ENCODE assay signal across 8 cellular contexts in genomic region chrX:153649178-153649914, GRCh38. TPM values are rescaled to one million over a fixed set of nuclear protein-coding genes. Genes with fewer than 3 reads are reported as not detected.
DNase-seq lines count a peak whose midpoint lies in the region; ATAC-seq and TF ChIP-seq lines count a peak whose summit lies in the region.

No MANE protein-coding gene starts in this region.

- no peak overlapping the region for H3K4me3 ChIP-seq in GM12864 (ENCODE audit: low read depth, low read length)

- ATAC-seq in left cardiac atrium (peak; percentile 16 to 51), HG03175 (IDR thresholded peaks at IDR 0.05; ENCODE audit: unreplicated experiment) (no peak)

- peaks cover 26% of the 10 kb centered on the region for H3K27me3 Mint-ChIP-seq in activated CD4-positive, alpha-beta T cell treated with anti-CD3 and anti-CD28 coated beads, Interleukin-2, amount 10 ng/mL, durations not matched to agents 7 days and 5 days

- no peak overlapping the region for H3K4me3 Mint-ChIP-seq in activated CD4-positive, alpha-beta T cell treated with anti-CD3 and anti-CD28 coated beads, Interleukin-2, amount 10 ng/mL, durations not matched to agents 7 days and 5 days

- no peak overlapping the region for H3K27ac Mint-ChIP-seq in activated CD4-positive, alpha-beta T cell treated with anti-CD3 and anti-CD28 coated beads, Interleukin-2, amount 10 ng/mL, durations not matched to agents 7 days and 5 days

- DNase-seq in GM12864 (ENCODE audit: low read depth) = no peak
- DNase-seq in NCI-H2029 treated with DMSO at 0.1 percent for 48 hours (lab: John Stamatoyannopoulos, UW) = peak; percentile 22
- DNase-seq in activated CD4-positive, alpha-beta T cell treated with anti-CD3 and anti-CD28 coated beads, Interleukin-2, amount 10 ng/mL, durations not matched to agents 7 days and 5 days = peak; percentile 37
- peak; percentile 27 for DNase-seq in left cardiac atrium
- peak; percentile 52 for DNase-seq in stimulated activated CD8-positive, alpha-beta memory T cell treated with anti-CD3 and anti-CD28 coated beads, Interleukin-4, amount 100 ng/mL, for 48 hours
- DNase-seq in occipital lobe (lab: John Stamatoyannopoulos, UW) = no peak

- H3K36me3 Mint-ChIP-seq in activated CD4-positive, alpha-beta T cell treated with anti-CD3 and anti-CD28 coated beads, Interleukin-2, amount 10 ng/mL, durations not matched to agents 7 days and 5 days (ENCODE audit: low read depth) = no peaks in the 10 kb centered on the region

- TF ChIP-seq CTCF in 22Rv1 (IDR thresholded peaks at IDR 0.05) = peak; percentile 48
- peak; percentile 61 for TF ChIP-seq CTCF in GM12864 (IDR thresholded peaks at IDR 0.05; ENCODE audit: low read depth, low read length, missing control alignments)

- no peaks in the 10 kb centered on the region for H3K4me1 Mint-ChIP-seq in activated CD4-positive, alpha-beta T cell treated with anti-CD3 and anti-CD28 coated beads, Interleukin-2, amount 10 ng/mL, durations not matched to agents 7 days and 5 days

- no peak overlapping the region for H3K27ac ChIP-seq in 22Rv1

- H3K9me3 Mint-ChIP-seq in activated CD4-positive, alpha-beta T cell treated with anti-CD3 and anti-CD28 coated beads, Interleukin-2, amount 10 ng/mL, durations not matched to agents 7 days and 5 days = no peaks in the 10 kb centered on the region

- intact Hi-C loops in left cardiac atrium (cut with DNase I) = loop anchor here in 1 of 2 donors (10.0 kb wide), 1 partner anchor 95 kb away; no protein-coding TSS in a partner anchor

- CTCF ChIA-PET in activated CD4-positive, alpha-beta T cell treated with anti-CD3 and anti-CD28 coated beads, Interleukin-2, amount 10 ng/mL, durations not matched to agents 7 days and 5 days (lab: Charles Lee) = interaction anchor here (0.8 to 1.2 kb wide), 5 partner anchors 12 to 95 kb away, joined by 3 to 4 read pairs (median 4); no protein-coding TSS in a partner anchor

- POLR2A ChIA-PET in activated CD4-positive, alpha-beta T cell treated with anti-CD3 and anti-CD28 coated beads, Interleukin-2, amount 10 ng/mL, durations not matched to agents 7 days and 5 days (lab: Charles Lee) = no interaction called here

RNA-seq across cellular contexts. Expression of gene DUSP9, which starts 2.3 kb away (rescaled TPM):
- total RNA-seq in activated CD4-positive, alpha-beta T cell treated with anti-CD3 and anti-CD28 coated beads, Interleukin-2, amount 10 ng/mL, durations not matched to agents 7 days and 5 days = not detected
- total RNA-seq in left cardiac atrium (not detected), occipital lobe (1.7 TPM)

RNA-seq across cellular contexts. Expression of gene PNCK, which starts 24.3 kb away (rescaled TPM):
- not detected for total RNA-seq in activated CD4-positive, alpha-beta T cell treated with anti-CD3 and anti-CD28 coated beads, Interleukin-2, amount 10 ng/mL, durations not matched to agents 7 days and 5 days
- total RNA-seq in left cardiac atrium = 10 to 100 TPM in 1 of 2 donors, 1 to 10 TPM in 1; 9.7 to 14.6 TPM
- 27.5 TPM for total RNA-seq in occipital lobe

RNA-seq across cellular contexts. Expression of gene SLC6A8, which starts 38.4 kb away (rescaled TPM):
- total RNA-seq in activated CD4-positive, alpha-beta T cell treated with anti-CD3 and anti-CD28 coated beads, Interleukin-2, amount 10 ng/mL, durations not matched to agents 7 days and 5 days = under 1 TPM; 0.65 to 0.69 TPM
- total RNA-seq in left cardiac atrium (100 to 1,000 TPM; 107 to 134 TPM), occipital lobe (11.4 TPM)

RNA-seq across cellular contexts. Expression of gene CCNQ, which starts 50.4 kb away (rescaled TPM):
- 10 to 100 TPM; 22.5 to 23.8 TPM for total RNA-seq in activated CD4-positive, alpha-beta T cell treated with anti-CD3 and anti-CD28 coated beads, Interleukin-2, amount 10 ng/mL, durations not matched to agents 7 days and 5 days
- total RNA-seq in left cardiac atrium = 10 to 100 TPM; 31.4 to 31.8 TPM
- 17.3 TPM for total RNA-seq in occipital lobe

Comparison
In these comparisons a context has a peak if more than half of its experiments do, and no peak if none do; other contexts are left out.
1. DNase-seq: peak in NCI-H2029 treated with DMSO at 0.1 percent for 48 hours (single experiment), activated CD4-positive, alpha-beta T cell treated with anti-CD3 and anti-CD28 coated beads, Interleukin-2, amount 10 ng/mL, durations not matched to agents 7 days and 5 days (single experiment), left cardiac atrium (single experiment) and stimulated activated CD8-positive, alpha-beta memory T cell treated with anti-CD3 and anti-CD28 coated beads, Interleukin-4, amount 100 ng/mL, for 48 hours (single experiment); none in GM12864 (single experiment) and occipital lobe (single experiment).
2. RNA of gene PNCK, which starts 24.3 kb away (total RNA-seq): 27.5 TPM in occipital lobe (single experiment) and 9.7 to 14.6 TPM in left cardiac atrium; not detected in activated CD4-positive, alpha-beta T cell treated with anti-CD3 and anti-CD28 coated beads, Interleukin-2, amount 10 ng/mL, durations not matched to agents 7 days and 5 days; every median in the first group is over 4 times any median in the second.